9 cellular contexts compared by ENCODE assay signal in genomic region chr16:19294156-19294649, GRCh38. TPM values are rescaled to one million over a fixed set of nuclear protein-coding genes. Genes with fewer than 3 reads are reported as not detected.
DNase-seq lines count a peak whose midpoint lies in the region; ATAC-seq and TF ChIP-seq lines count a peak whose summit lies in the region.
"Had no signal": no experiment of that assay in that cellular context is flagged by ENCODE, and none has a peak within 500 bp of the region (broad histone marks: within the 10 kb centered on the region; RNA-seq: fewer than 3 reads in every experiment).

No MANE protein-coding gene starts in this region.

- peak overlapping the region in 10 of 11 experiments; percentile 22 to 82 (median 52); a peak in 17 of 22 replicates for H3K4me2 ChIP-seq in BLaER1 treated with 17β-estradiol and CSF1 and Interleukin-3, amounts not matched to agents 10 nM and 100 nM

- no peaks in the 10 kb centered on the region for H3K36me3 ChIP-seq in BLaER1 treated with 17β-estradiol and CSF1 and Interleukin-3, amounts not matched to agents 10 nM and 100 nM
- H3K36me3 ChIP-seq in adrenal gland (replicated peaks in 1 of 2), result no peaks in the 10 kb centered on the region
- no peaks in the 10 kb centered on the region for H3K36me3 ChIP-seq in psoas muscle (ENCODE audit: insufficient read depth in 1 of 2, low read depth in 1 of 2)

- 19 to 28% (median 26%) methylated on average over 5 of the region's 5 CpGs for WGBS in adrenal gland, 4 donors
- WGBS in psoas muscle, 3 donors, result 7 to 10% (median 8%) methylated on average over 5 of the region's 5 CpGs

- ATAC-seq in GM19372 (IDR thresholded peaks at IDR 0.05; ENCODE audit: low read depth, unreplicated experiment) (peak; percentile 84), HG03439 (IDR thresholded peaks at IDR 0.05; ENCODE audit: unreplicated experiment) (peak; percentile 75), psoas muscle (no peak)

- peak overlapping the region in 10 of 11 experiments; percentile 31 to 92 (median 64); a peak in 18 of 22 replicates for H3K27ac ChIP-seq in BLaER1 treated with 17β-estradiol and CSF1 and Interleukin-3, amounts not matched to agents 10 nM and 100 nM
- H3K27ac ChIP-seq in adrenal gland (peak overlapping the region in 1 of 5 donors; percentile 6), psoas muscle (no peak overlapping the region)

- H3K4me1 ChIP-seq in BLaER1 treated with 17β-estradiol and CSF1 and Interleukin-3, amounts not matched to agents 10 nM and 100 nM, result peaks cover 5 to 82% (median 32%) of the 10 kb centered on the region in 10 experiments; a peak in 16 of 20 replicates
- H3K4me1 ChIP-seq in adrenal gland (replicated peaks in 1 of 2) (no peaks in the 10 kb centered on the region), psoas muscle (no peaks in the 10 kb centered on the region)

- H3K9ac ChIP-seq in BLaER1 treated with 17β-estradiol and CSF1 and Interleukin-3, amounts not matched to agents 10 nM and 100 nM, result peak overlapping the region in 5 of 11 experiments; percentile 31 to 73 (median 71); a peak in 9 of 22 replicates

- H3K4me3 ChIP-seq in BLaER1 treated with 17β-estradiol and CSF1 and Interleukin-3, amounts not matched to agents 10 nM and 100 nM, result no peak overlapping the region; a peak in 1 of 20 replicates
- H3K4me3 ChIP-seq in adrenal gland (no peak overlapping the region), psoas muscle (no peak overlapping the region)

- H4K20me1 ChIP-seq in BLaER1 treated with 17β-estradiol and CSF1 and Interleukin-3, amounts not matched to agents 10 nM and 100 nM, result no peaks in the 10 kb centered on the region

- peak; percentile 30 to 80 (median 59) for DNase-seq in adrenal gland
- DNase-seq in psoas muscle, result peak; percentile 49 to 51
- DNase-seq in cerebellar cortex (ENCODE audit: low spot score), result no peak
- no peak for DNase-seq in occipital lobe (lab: John Stamatoyannopoulos, UW)
- DNase-seq in HPDE6-E6E7 (ENCODE audit: extremely low spot score), result no peak

- H3K27me3 ChIP-seq in BLaER1 treated with 17β-estradiol and CSF1 and Interleukin-3, amounts not matched to agents 10 nM and 100 nM, result no peaks in the 10 kb centered on the region
- no peaks in the 10 kb centered on the region for H3K27me3 ChIP-seq in adrenal gland
- H3K27me3 ChIP-seq in psoas muscle (ENCODE audit: insufficient read depth in 3 of 3, low read length in 2 of 3), result no peaks in the 10 kb centered on the region

- TF ChIP-seq CTCF in adrenal gland (IDR thresholded peaks at IDR 0.05) (no peak), psoas muscle (IDR thresholded peaks at IDR 0.05) (no peak)

- no peak for TF ChIP-seq POLR2A in adrenal gland (IDR thresholded peaks at IDR 0.05)

- intact Hi-C loops in adrenal gland (cut with DNase I) (no loop called here), psoas muscle (cut with DNase I) (no loop called here)

- H3K9me3 ChIP-seq in BLaER1 treated with 17β-estradiol and CSF1 and Interleukin-3, amounts not matched to agents 10 nM and 100 nM (replicated peaks in 1 of 11), result no peaks in the 10 kb centered on the region
- H3K9me3 ChIP-seq in adrenal gland (replicated peaks in 1 of 3) (no peaks in the 10 kb centered on the region), psoas muscle (no peaks in the 10 kb centered on the region)

RNA-seq across cellular contexts. Expression of gene CLEC19A, which starts 8.7 kb away (rescaled TPM):
- total RNA-seq in adrenal gland (not detected), psoas muscle (not detected), occipital lobe (not detected)
- polyA plus RNA-seq in adrenal gland (not detected), psoas muscle (not detected)
- total RNA-seq: activated CD8-positive, alpha-beta memory T cell treated with anti-CD3 and anti-CD28 coated beads for 36 hours had no signal

Comparison
In these comparisons a context has a peak if more than half of its experiments do, and no peak if none do; other contexts are left out.
1. ATAC-seq: peak in GM19372 (single experiment) and HG03439 (single experiment); none in psoas muscle (0 of 4).
2. DNase-seq: peak in adrenal gland (7 of 7) and psoas muscle (2 of 2); none in cerebellar cortex (single experiment), occipital lobe (single experiment) and HPDE6-E6E7 (single experiment).